Comparison of ENCODE assay signal across 10 cellular contexts in the genomic region with DNA sequence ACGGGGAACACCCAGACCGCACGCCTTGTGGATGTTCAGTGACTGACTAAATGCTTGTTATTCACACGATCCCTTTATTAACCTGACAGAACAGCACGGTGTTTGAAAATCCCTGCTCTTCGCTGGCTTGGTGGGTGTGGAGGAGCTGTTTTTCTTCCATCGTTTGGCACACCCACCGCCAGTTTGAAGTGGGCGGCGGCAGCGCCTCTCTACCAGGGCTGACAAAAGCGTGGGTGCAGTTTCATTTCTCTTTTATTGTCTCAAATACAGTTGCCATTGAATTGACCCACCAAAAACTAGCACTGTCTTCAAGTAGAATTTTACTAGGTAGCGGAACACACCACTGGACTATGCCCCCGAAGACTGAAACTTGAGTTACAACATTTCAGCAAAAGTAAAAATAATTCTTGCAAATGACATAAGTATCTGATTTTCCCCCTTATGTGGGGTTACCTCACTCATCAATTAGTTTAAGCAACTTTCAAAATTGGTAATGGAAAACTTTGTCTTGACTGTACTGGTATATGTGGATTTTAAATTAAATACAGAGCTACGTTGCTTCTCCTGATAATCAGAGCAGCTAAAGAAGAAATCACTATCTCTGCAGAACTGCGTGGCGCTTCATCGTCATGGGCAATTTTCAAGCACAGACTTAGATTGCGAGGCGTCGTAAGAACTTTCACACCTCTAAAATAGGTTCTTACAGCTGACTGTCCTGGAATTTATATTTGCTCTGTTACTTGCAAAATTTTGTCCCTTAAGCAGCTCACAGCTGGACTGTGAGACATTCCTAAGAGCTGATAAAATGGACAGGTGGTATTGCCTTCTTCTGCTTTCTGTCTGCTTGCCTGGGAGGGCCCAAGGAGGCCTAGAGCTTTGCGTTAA.
DNase-seq lines count a peak whose midpoint lies in the region; ATAC-seq, FAIRE-seq and TF ChIP-seq lines count a peak whose summit lies in the region.
"Had no signal": no experiment of that assay in that cellular context is flagged by ENCODE, and none has a peak within 500 bp of the region (broad histone marks: within the 10 kb centered on the region; RNA-seq: fewer than 3 reads in every experiment).

No MANE protein-coding gene starts in this region.

- H3K27me3 ChIP-seq in SK-N-SH (ENCODE audit: insufficient read depth): no peaks in the 10 kb centered on the region
- no peaks in the 10 kb centered on the region for H3K27me3 ChIP-seq in H9 (ENCODE audit: insufficient read depth, low read length)

- no peak overlapping the region for H2BK5ac ChIP-seq in H9 (ENCODE audit: insufficient read length, low read length)

- H3K27ac Mint-ChIP-seq in H9: no peak overlapping the region

- no peak for TF ChIP-seq CTCF in SK-N-SH (IDR thresholded peaks at IDR 0.05)
- no peak for TF ChIP-seq CTCF in H9 (conservative IDR thresholded peaks at IDR 0.05)
- TF ChIP-seq CTCF in kidney (IDR thresholded peaks at IDR 0.05; ENCODE audit: borderline replicate concordance, extremely low read depth, insufficient read depth): no peak

- no peak overlapping the region for H3T11ph ChIP-seq in H9 (ENCODE audit: low read length)

- H2BK12ac ChIP-seq in H9 (ENCODE audit: insufficient read length, low read depth, low read length): no peak overlapping the region

- 84% methylated on average over 22 of the region's 22 CpGs for WGBS in SK-N-SH (ENCODE audit: low lambda C conversion rate)
- WGBS in H9 (ENCODE audit: extremely low coverage, insufficient read length, low lambda C conversion rate): no CpG with 5 or more reads among the region's 22 CpGs

- H3K4me3 ChIP-seq in SK-N-SH (ENCODE audit: low read depth in 2 of 2, low read length in 1 of 2) (no peak overlapping the region), kidney (ENCODE audit: low read length in 2 of 2) (no peak overlapping the region)

- no peak overlapping the region for H3K27ac ChIP-seq in SK-N-SH (ENCODE audit: low read depth in 2 of 2, low read length in 1 of 2)
- H3K27ac ChIP-seq in H9 (ENCODE audit: insufficient read length, low read depth, low read length): no peak overlapping the region
- no peak overlapping the region for H3K27ac ChIP-seq in kidney (ENCODE audit: low read depth in 2 of 2, low read length in 2 of 2)

- FAIRE-seq in kidney (lab: Jason Lieb, UNC): no peak
- FAIRE-seq: islet of Langerhans had no signal

- intact Hi-C loops in sciatic nerve (cut with DNase I): no loop called here
- intact Hi-C loops in kidney (cut with DNase I): no loop called here

- no peak overlapping the region for H3K56ac ChIP-seq in H9 (ENCODE audit: insufficient read length, low read depth, low read length)

- no peak overlapping the region for H2AFZ ChIP-seq in SK-N-SH (ENCODE audit: low read depth)
- H2AFZ ChIP-seq in H9 (ENCODE audit: low read length): no peak overlapping the region

- H3K23me2 ChIP-seq in H9 (ENCODE audit: insufficient read length, low read depth, low read length, poor library complexity, severe bottlenecking): no peaks in the 10 kb centered on the region

- POLR2A ChIA-PET in SK-N-SH (lab: Yijun Ruan, JAX): no interaction called here

- H3F3A ChIP-seq in SK-N-SH (replicated peaks; ENCODE audit: insufficient read depth): no peaks in the 10 kb centered on the region

- H2BK120ac ChIP-seq in H9 (ENCODE audit: low read depth, low read length, poor library complexity, severe bottlenecking): no peak overlapping the region

- H3K9me3 ChIP-seq in SK-N-SH (no peaks in the 10 kb centered on the region), H9 (ENCODE audit: control insufficient read depth, low read depth, low read length) (no peaks in the 10 kb centered on the region), kidney (ENCODE audit: control insufficient read depth in 1 of 2, low read length in 2 of 2) (no peaks in the 10 kb centered on the region)

- H4K8ac ChIP-seq in H9 (replicated peaks; ENCODE audit: insufficient read length, low read depth, low read length): no peak overlapping the region

- H3K4ac ChIP-seq in H9 (ENCODE audit: low read depth, low read length): no peak overlapping the region

- no peak overlapping the region for H2AK5ac ChIP-seq in H9 (ENCODE audit: insufficient read length, low read length)

- H3K4me1 ChIP-seq in SK-N-SH (ENCODE audit: control insufficient read depth in 1 of 2, insufficient read depth in 2 of 2, low read depth in 1 of 2, low read length in 1 of 2) (no peaks in the 10 kb centered on the region; a peak in 1 of 4 replicates), H9 (ENCODE audit: insufficient read depth, low read length) (no peaks in the 10 kb centered on the region), kidney (ENCODE audit: control insufficient read depth in 1 of 2, insufficient read depth in 1 of 2, low read depth in 1 of 2, low read length in 2 of 2) (peaks cover 0 to 2% of the 10 kb centered on the region in 2 donors)

- H3K36me3 ChIP-seq in SK-N-SH (replicated peaks in 1 of 2; ENCODE audit: control insufficient read depth in 1 of 2, insufficient read depth in 2 of 2, low read length in 1 of 2) (no peaks in the 10 kb centered on the region), kidney (ENCODE audit: control insufficient read depth in 1 of 2, insufficient read depth in 2 of 2, low read length in 2 of 2) (no peaks in the 10 kb centered on the region)

- no peak overlapping the region for H3K4me3 Mint-ChIP-seq in H9

- H4K5ac ChIP-seq in H9 (ENCODE audit: insufficient read length, low read depth, low read length): no peak overlapping the region

- no peak overlapping the region for H3K14ac ChIP-seq in H9 (ENCODE audit: insufficient read depth, low read length)

- H4K91ac ChIP-seq in H9 (ENCODE audit: insufficient read length, low read depth, low read length): no peak overlapping the region

- H3K9me2 ChIP-seq in SK-N-SH: no peaks in the 10 kb centered on the region

- no peak overlapping the region for H3K18ac ChIP-seq in H9 (ENCODE audit: insufficient read length, low read depth, low read length)

- CTCF ChIA-PET in SK-N-SH (lab: Yijun Ruan, JAX): no interaction called here

- peaks cover 2 to 4% (median 2%) of the 10 kb centered on the region in 3 experiments; a peak in 3 of 7 replicates for H3K36me3 Mint-ChIP-seq in H9 (ENCODE audit: insufficient read depth in 1 of 3, low read depth in 3 of 3)

- ATAC-seq in GM18502 (IDR thresholded peaks at IDR 0.05; ENCODE audit: poor library complexity, unreplicated experiment): peak; percentile 67
- peak; percentile 91 for ATAC-seq in HG03378 (IDR thresholded peaks at IDR 0.05; ENCODE audit: unreplicated experiment)
- ATAC-seq in sciatic nerve: no peak
- no peak for ATAC-seq in HG03108 (IDR thresholded peaks at IDR 0.05; ENCODE audit: unreplicated experiment)

- peaks cover 0 to 2% of the 10 kb centered on the region in 2 experiments; a peak in 2 of 5 replicates for H3K9me3 Mint-ChIP-seq in H9

- TF ChIP-seq EP300 in SK-N-SH (IDR thresholded peaks at IDR 0.05; ENCODE audit: borderline replicate concordance in 1 of 2, low read depth in 1 of 2, low read length in 1 of 2): no peak

- H3K9ac ChIP-seq in SK-N-SH (no peak overlapping the region), H9 (ENCODE audit: extremely low read depth, insufficient read length, low read length) (no peak overlapping the region), kidney (ENCODE audit: low read length in 2 of 2) (no peak overlapping the region)

- H3K23ac ChIP-seq in H9 (ENCODE audit: insufficient read length, low read depth, low read length): no peak overlapping the region

- H3K79me2 ChIP-seq in SK-N-SH (ENCODE audit: insufficient read depth) (no peaks in the 10 kb centered on the region), H9 (ENCODE audit: insufficient read depth, low read length) (no peaks in the 10 kb centered on the region)

- DNase-seq in activated effector memory CD4-positive, alpha-beta T cell treated with Interleukin-2 at 50 U/mL for 16 hours: peak; percentile 12
- DNase-seq in sciatic nerve (ENCODE audit: low spot score): peak; percentile 30
- DNase-seq in SK-N-SH: no peak
- no peak for DNase-seq in H9
- DNase-seq in kidney: no peak
- DNase-seq: NCI-H526 treated with DMSO at 0.1 percent for 48 hours had no signal

- H3K27me3 Mint-ChIP-seq in H9 (ENCODE audit: low read depth): peaks cover 5% of the 10 kb centered on the region; the same call in 1 of the 2 replicates

- H3K4me1 Mint-ChIP-seq in H9: peaks cover 19 to 21% of the 10 kb centered on the region in 2 experiments

- no peaks in the 10 kb centered on the region for H3K79me1 ChIP-seq in H9 (ENCODE audit: insufficient read depth, low read depth, low read length, poor library complexity, severe bottlenecking)

- H2BK15ac ChIP-seq in H9 (ENCODE audit: low read depth, low read length): no peak overlapping the region

- H3K4me2 ChIP-seq in SK-N-SH (no peak overlapping the region), H9 (ENCODE audit: insufficient read depth, insufficient read length, low read length) (no peak overlapping the region)

- H4K20me1 ChIP-seq in SK-N-SH (ENCODE audit: insufficient read depth): no peaks in the 10 kb centered on the region
- no peaks in the 10 kb centered on the region for H4K20me1 ChIP-seq in H9 (ENCODE audit: control insufficient read depth, insufficient read depth, insufficient read length)

- no peak overlapping the region for H2BK20ac ChIP-seq in H9 (ENCODE audit: low read depth, low read length, poor library complexity, severe bottlenecking)

- TF ChIP-seq RAD21 in SK-N-SH (IDR thresholded peaks at IDR 0.05; ENCODE audit: low read length): no peak

TF ChIP-seq in SK-N-SH, 30 proteins besides CTCF, POLR2A, EP300 and RAD21 (continues in another document):
- TF ChIP-seq SIN3A (IDR thresholded peaks at IDR 0.05; ENCODE audit: borderline replicate concordance, low read depth, low read length) (no peak), NFIC (IDR thresholded peaks at IDR 0.05; ENCODE audit: borderline replicate concordance) (no peak), NRF1 (IDR thresholded peaks at IDR 0.05; ENCODE audit: low read depth, low read length) (no peak), MEF2A (IDR thresholded peaks at IDR 0.05; ENCODE audit: borderline replicate concordance, low read depth) (no peak), POLR2AphosphoS5 (IDR thresholded peaks at IDR 0.05; ENCODE audit: low read depth, low read length) (no peak), IRF3 (IDR thresholded peaks at IDR 0.05; ENCODE audit: low read depth, low read length) (no peak), FOXJ3 (CRISPR knock-in tag; IDR thresholded peaks at IDR 0.05) (no peak), CHD2 (IDR thresholded peaks at IDR 0.05; ENCODE audit: low read length, partially characterized antibody) (no peak)

Comparison
In these comparisons a context has a peak if more than half of its experiments do, and no peak if none do; other contexts are left out.
1. ATAC-seq: peak in GM18502 (single experiment) and HG03378 (single experiment); none in sciatic nerve (single experiment) and HG03108 (single experiment).
2. DNase-seq: peak in activated effector memory CD4-positive, alpha-beta T cell treated with Interleukin-2 at 50 U/mL for 16 hours (single experiment) and sciatic nerve (single experiment); none in SK-N-SH (single experiment), H9 (single experiment) and kidney (single experiment).